23 cellular contexts compared by ENCODE assay signal in the genomic region with DNA sequence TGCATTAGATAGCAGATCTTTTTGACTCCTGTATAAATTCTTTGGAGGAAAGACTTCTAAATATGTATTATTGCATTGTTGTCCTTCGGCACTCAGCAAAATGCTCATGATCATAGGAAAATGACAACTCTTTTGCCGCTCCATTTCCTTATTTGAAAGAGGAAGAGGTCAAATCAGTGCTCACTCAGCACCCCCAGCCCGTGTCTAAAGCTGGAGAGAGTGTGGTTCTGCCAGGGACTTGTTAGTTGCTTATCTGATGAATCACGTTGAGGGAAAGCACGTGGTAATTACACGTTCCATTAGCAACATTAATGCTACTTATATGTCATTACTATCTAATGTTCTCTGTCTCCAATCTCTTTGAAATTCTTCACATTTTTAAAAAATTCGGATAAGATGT. TPM values are rescaled to one million over a fixed set of nuclear protein-coding genes. Genes with fewer than 3 reads are reported as not detected.
DNase-seq lines count a peak whose midpoint lies in the region; ATAC-seq and TF ChIP-seq lines count a peak whose summit lies in the region.
"Had no signal": no experiment of that assay in that cellular context is flagged by ENCODE, and none has a peak within 500 bp of the region (broad histone marks: within the 10 kb centered on the region; RNA-seq: fewer than 3 reads in every experiment).

No MANE protein-coding gene starts in this region.

- H3K9ac ChIP-seq in fibroblast of lung (ENCODE audit: insufficient read depth, low read length) = no peak overlapping the region

- peak; percentile 82 for DNase-seq in CD1c-positive myeloid dendritic cell (ENCODE audit: extremely low spot score)
- peak; percentile 66 for DNase-seq in MV-4-11 (lab: John Stamatoyannopoulos, UW)
- peak; percentile 24 to 30 for DNase-seq in fibroblast of lung (ENCODE audit: low read depth in 2 of 2)
- peak; percentile 33 for DNase-seq in myocyte (ENCODE audit: low read depth)
- DNase-seq in left lobe of liver (ENCODE audit: low spot score) = no peak
- DNase-seq in gastrocnemius medialis = no peak
- no peak for DNase-seq in NCI-H1417 treated with DMSO at 0.1 percent for 48 hours (lab: John Stamatoyannopoulos, UW)
- DNase-seq: activated CD4-positive, alpha-beta memory T cell treated with anti-CD3 and anti-CD28 coated beads for 36 hours; activated CD8-positive, alpha-beta memory T cell treated with anti-CD3 and anti-CD28 coated beads, Interleukin-2, amount 50 U/mL, for 4 hours; AML-193; anterior cingulate cortex; CD8-positive, alpha-beta T cell; central memory CD4-positive, alpha-beta T cell; mammary epithelial cell; NCI-H2107; NCI-H446 treated with DMSO at 0.1 percent for 48 hours; NCI-H82; stimulated activated naive CD4-positive, alpha-beta T cell had no signal

- intact Hi-C loops in gastrocnemius medialis (cut with DNase I; ENCODE audit: low total_unique reads) = loop anchor here (10.0 kb wide), 1 partner anchor 46 kb away; no protein-coding TSS in a partner anchor

- TF ChIP-seq CTCF in fibroblast of lung (conservative IDR thresholded peaks at IDR 0.05 in 1 of 2, IDR thresholded peaks at IDR 0.05 in 1 of 2; ENCODE audit: low read depth in 1 of 2, low read length in 2 of 2) = no peak
- TF ChIP-seq CTCF in gastrocnemius medialis (IDR thresholded peaks at IDR 0.05 in 4 of 5, conservative IDR thresholded peaks at IDR 0.05 in 1 of 5) = no peak

- TF ChIP-seq POLR2A in gastrocnemius medialis (IDR thresholded peaks at IDR 0.05) = no peak

- H3K27ac ChIP-seq in fibroblast of lung (ENCODE audit: insufficient read depth, low read length) (no peak overlapping the region), gastrocnemius medialis (no peak overlapping the region)
- H3K27ac ChIP-seq: A549, RWPE1, vagina had no signal

- no peaks in the 10 kb centered on the region for H4K20me1 ChIP-seq in fibroblast of lung (ENCODE audit: control insufficient read depth, extremely low read depth, insufficient read depth, low read length)

- H3K4me3 ChIP-seq in fibroblast of lung (replicated peaks in 1 of 4; ENCODE audit: control extremely low read depth in 1 of 4, insufficient read depth in 1 of 4, low read depth in 3 of 4, low read length in 4 of 4) (no peak overlapping the region), gastrocnemius medialis (no peak overlapping the region)
- H3K4me3 ChIP-seq: A549, vagina had no signal

- H2AFZ ChIP-seq in fibroblast of lung (ENCODE audit: low read length) = no peak overlapping the region

- in situ Hi-C loops in gastrocnemius medialis (cut with MboI; ENCODE audit: low sequenced_read_pairs in 4 of 4) = no loop called here

- H3K4me1 ChIP-seq in fibroblast of lung (ENCODE audit: control insufficient read depth, extremely low read depth, insufficient read depth, low read length) (no peaks in the 10 kb centered on the region), gastrocnemius medialis (no peaks in the 10 kb centered on the region)
- H3K4me1 ChIP-seq: vagina had no signal

- ATAC-seq in left lobe of liver (no peak), gastrocnemius medialis (no peak), GM18498 (IDR thresholded peaks at IDR 0.05; ENCODE audit: unreplicated experiment) (no peak)
- ATAC-seq: A549; activated CD4-positive, CD25-positive, alpha-beta regulatory T cell treated with anti-CD3 and anti-CD28 coated beads, Interleukin-2, amount 50 U/mL, for 24 hours; CD8-positive, alpha-beta T cell had no signal

- no peaks in the 10 kb centered on the region for H3K79me2 ChIP-seq in fibroblast of lung (ENCODE audit: control insufficient read depth, insufficient read depth, low read length)

- H3K27me3 ChIP-seq in fibroblast of lung (ENCODE audit: control insufficient read depth, insufficient read depth, low read length) = no peaks in the 10 kb centered on the region
- no peaks in the 10 kb centered on the region for H3K27me3 ChIP-seq in gastrocnemius medialis
- H3K27me3 ChIP-seq: vagina had no signal

- H3K36me3 ChIP-seq in fibroblast of lung (ENCODE audit: control insufficient read depth, insufficient read depth, low read length) = no peaks in the 10 kb centered on the region
- no peaks in the 10 kb centered on the region for H3K36me3 ChIP-seq in gastrocnemius medialis
- H3K36me3 ChIP-seq: vagina had no signal

- H3K4me2 ChIP-seq in fibroblast of lung (ENCODE audit: extremely low read depth, insufficient read depth, low read length) = no peak overlapping the region
- H3K4me2 ChIP-seq: A549 had no signal

- H3K9me3 ChIP-seq in fibroblast of lung (ENCODE audit: control insufficient read depth, insufficient read depth, low read depth, low read length) (no peaks in the 10 kb centered on the region), gastrocnemius medialis (no peaks in the 10 kb centered on the region)
- H3K9me3 ChIP-seq: A549, vagina had no signal

RNA-seq across cellular contexts. Expression of a gene that starts 46.0 kb away (rescaled TPM):
- total RNA-seq in fibroblast of lung (3.6 and 7.2 TPM in 2 replicates), myocyte (3.2 and 7.2 TPM in 2 replicates), left lobe of liver (24.1 TPM), gastrocnemius medialis (10 to 100 TPM; 28.6 to 55.0 (median 50.4) TPM)
- 2.3 and 2.4 TPM in 2 replicates for polyA plus RNA-seq in fibroblast of lung
- 1.9 and 2.0 TPM in 2 replicates for polyA plus RNA-seq in fibroblast of lung (2012)
- 2.6 and 3.3 TPM in 2 replicates for polyA minus RNA-seq in fibroblast of lung (ENCODE audit: low replicate concordance)
- polyA plus RNA-seq in myocyte (2012) = 8.2 TPM

Comparison
In these comparisons a context has a peak if more than half of its experiments do, and no peak if none do; other contexts are left out.
1. DNase-seq: peak in CD1c-positive myeloid dendritic cell (single experiment), MV-4-11 (single experiment), fibroblast of lung (2 of 2) and myocyte (single experiment); none in left lobe of liver (single experiment), gastrocnemius medialis (0 of 2) and NCI-H1417 treated with DMSO at 0.1 percent for 48 hours (single experiment).